ENCODE assay signal across 1 cellular context in genomic region chr1:1365875-1366698, GRCh38.
A peak's percentile ranks its signal among the peaks of the same experiment; 100 is the strongest.
TF ChIP-seq lines count a peak whose summit lies in the region.

No MANE protein-coding gene starts in this region.

TF ChIP-seq in K562, 482 proteins besides CTCF, POLR2A, EP300 and RAD21:
- TF ChIP-seq THRB (CRISPR knock-in tag; conservative IDR thresholded peaks at IDR 0.05) = peak; percentile 49; the same call in 1 of the 2 replicates
- no peak for TF ChIP-seq CEBPG (CRISPR knock-in tag; IDR thresholded peaks at IDR 0.05)
- no peak for TF ChIP-seq CEBPG (tag; conservative IDR thresholded peaks at IDR 0.05 in 1 of 2, IDR thresholded peaks at IDR 0.05 in 1 of 2)
- 0 out of 2 replicates have a peak, but pooled peaks have one; percentile 43 for TF ChIP-seq PHB2 (IDR thresholded peaks at IDR 0.05; ENCODE audit: low read depth)
- no peak for TF ChIP-seq TEAD4 (IDR thresholded peaks at IDR 0.05; ENCODE audit: low read length)
- TF ChIP-seq TEAD4 (CRISPR knock-in tag; IDR thresholded peaks at IDR 0.05; ENCODE audit: borderline replicate concordance) = no peak
- peak; percentile 87 for TF ChIP-seq TSC22D4 (tag; IDR thresholded peaks at IDR 0.05)
- peak; percentile 9 for TF ChIP-seq PHF20 (IDR thresholded peaks at IDR 0.05; ENCODE audit: partially characterized antibody)
- 0 out of 2 replicates have a peak, but pooled peaks have one; percentile 1 for TF ChIP-seq ARID4B (CRISPR knock-in tag; IDR thresholded peaks at IDR 0.05)
- TF ChIP-seq ZNF584 (CRISPR knock-in tag; IDR thresholded peaks at IDR 0.05; ENCODE audit: low read depth) = no peak
- 0 out of 2 replicates have a peak, but pooled peaks have one; percentile 62 for TF ChIP-seq NR3C1 (CRISPR knock-in tag; IDR thresholded peaks at IDR 0.05)
- TF ChIP-seq ARHGAP35 (IDR thresholded peaks at IDR 0.05; ENCODE audit: partially characterized antibody) = peak; percentile 57
- TF ChIP-seq XRCC4 (IDR thresholded peaks at IDR 0.05; ENCODE audit: extremely low read depth, insufficient read depth, insufficient read length) = no peak
- TF ChIP-seq MNT (conservative IDR thresholded peaks at IDR 0.05) = no peak
- TF ChIP-seq HBP1 (CRISPR knock-in tag; IDR thresholded peaks at IDR 0.05) = 0 out of 2 replicates have a peak, but pooled peaks have one; percentile 4
- TF ChIP-seq SMARCA5 (IDR thresholded peaks at IDR 0.05) = peak; percentile 33; the same call in 1 of the 2 replicates
- TF ChIP-seq ZBTB43 (CRISPR knock-in tag; IDR thresholded peaks at IDR 0.05) = peak; percentile 100
- TF ChIP-seq LARP7 (IDR thresholded peaks at IDR 0.05) = 0 out of 2 replicates have a peak, but pooled peaks have one; percentile 76
- TF ChIP-seq TRIM24 (IDR thresholded peaks at IDR 0.05) = peak; percentile 8 to 10; a peak in 1 of 4 replicates
- 0 out of 4 replicates have a peak, but pooled peaks of 1 of the 2 experiments have one; percentile 3 for TF ChIP-seq SIX5 (IDR thresholded peaks at IDR 0.05; ENCODE audit: borderline replicate concordance in 1 of 2, insufficient read depth in 1 of 2, low read depth in 1 of 2, low read length in 2 of 2)
- TF ChIP-seq HDAC8 (tag; IDR thresholded peaks at IDR 0.05) = no peak
